9 cellular contexts compared by ENCODE assay signal in genomic region chr16:85310868-85311585, GRCh38.
DNase-seq lines count a peak whose midpoint lies in the region; ATAC-seq and TF ChIP-seq lines count a peak whose summit lies in the region.
"Had no signal": no experiment of that assay in that cellular context is flagged by ENCODE, and none has a peak within 500 bp of the region (broad histone marks: within the 10 kb centered on the region; RNA-seq: fewer than 3 reads in every experiment).

No MANE protein-coding gene starts in this region.

- TF ChIP-seq CTCF in left ventricle myocardium inferior (IDR thresholded peaks at IDR 0.05; ENCODE audit: borderline replicate concordance): no peak

- H3K4me1 ChIP-seq in left ventricle myocardium inferior: peaks cover 67% of the 10 kb centered on the region
- H3K4me1 ChIP-seq in thymus (ENCODE audit: control insufficient read depth, insufficient read depth, low read length): peaks cover 59% of the 10 kb centered on the region

- H3K4me3 ChIP-seq in left ventricle myocardium inferior (no peak overlapping the region), thymus (ENCODE audit: low read length) (no peak overlapping the region)

- DNase-seq in Right ventricle myocardium inferior (ENCODE audit: missing footprints) (no peak), cardiac septum (ENCODE audit: low spot score) (no peak), activated T-helper 1 cell treated with Interleukin-2 at 50 U/mL for 16 hours (ENCODE audit: low read depth) (peak; percentile 17), left ventricle myocardium inferior (peak; percentile 37), NOMO-1 treated with DMSO at 0.1 percent for 48 hours (lab: John Stamatoyannopoulos, UW; ENCODE audit: unreplicated experiment) (no peak), NCI-H1092 (lab: John Stamatoyannopoulos, UW) (no peak)
- DNase-seq in stimulated activated CD8-positive, alpha-beta memory T cell treated with anti-CD3 and anti-CD28 coated beads, Interleukin-4, amount 100 ng/mL, for 48 hours: no peak

- peak; percentile 51 for ATAC-seq in Right ventricle myocardium inferior

- WGBS in thymus: 13% methylated on average over 27 of the region's 27 CpGs

- H3K36me3 ChIP-seq in left ventricle myocardium inferior (no peaks in the 10 kb centered on the region), thymus (ENCODE audit: control insufficient read depth, insufficient read depth) (no peaks in the 10 kb centered on the region)

- intact Hi-C loops in Right ventricle myocardium inferior (cut with DNase I) (no loop called here), cardiac septum (cut with DNase I) (no loop called here), left ventricle myocardium inferior (cut with micrococcal nuclease) (no loop called here)

- H3K9me3 ChIP-seq in left ventricle myocardium inferior (replicated peaks) (no peaks in the 10 kb centered on the region), thymus (ENCODE audit: control insufficient read depth) (no peaks in the 10 kb centered on the region)

- H3K27ac ChIP-seq in left ventricle myocardium inferior (replicated peaks): peak overlapping the region; percentile 44
- peak overlapping the region; percentile 49 for H3K27ac ChIP-seq in thymus (ENCODE audit: low read depth)
- H3K27ac ChIP-seq: parathyroid adenoma had no signal

- H3K27me3 ChIP-seq in left ventricle myocardium inferior (ENCODE audit: low read depth) (no peaks in the 10 kb centered on the region), thymus (ENCODE audit: control insufficient read depth, insufficient read depth) (no peaks in the 10 kb centered on the region)

Comparison
In these comparisons a context has a peak if more than half of its experiments do, and no peak if none do; other contexts are left out.
1. DNase-seq: peak in activated T-helper 1 cell treated with Interleukin-2 at 50 U/mL for 16 hours (single experiment) and left ventricle myocardium inferior (single experiment); none in Right ventricle myocardium inferior (single experiment), cardiac septum (single experiment), NOMO-1 treated with DMSO at 0.1 percent for 48 hours (single experiment), NCI-H1092 (single experiment) and stimulated activated CD8-positive, alpha-beta memory T cell treated with anti-CD3 and anti-CD28 coated beads, Interleukin-4, amount 100 ng/mL, for 48 hours (single experiment).